ENCODE assay signal across 15 cellular contexts in the genomic region with DNA sequence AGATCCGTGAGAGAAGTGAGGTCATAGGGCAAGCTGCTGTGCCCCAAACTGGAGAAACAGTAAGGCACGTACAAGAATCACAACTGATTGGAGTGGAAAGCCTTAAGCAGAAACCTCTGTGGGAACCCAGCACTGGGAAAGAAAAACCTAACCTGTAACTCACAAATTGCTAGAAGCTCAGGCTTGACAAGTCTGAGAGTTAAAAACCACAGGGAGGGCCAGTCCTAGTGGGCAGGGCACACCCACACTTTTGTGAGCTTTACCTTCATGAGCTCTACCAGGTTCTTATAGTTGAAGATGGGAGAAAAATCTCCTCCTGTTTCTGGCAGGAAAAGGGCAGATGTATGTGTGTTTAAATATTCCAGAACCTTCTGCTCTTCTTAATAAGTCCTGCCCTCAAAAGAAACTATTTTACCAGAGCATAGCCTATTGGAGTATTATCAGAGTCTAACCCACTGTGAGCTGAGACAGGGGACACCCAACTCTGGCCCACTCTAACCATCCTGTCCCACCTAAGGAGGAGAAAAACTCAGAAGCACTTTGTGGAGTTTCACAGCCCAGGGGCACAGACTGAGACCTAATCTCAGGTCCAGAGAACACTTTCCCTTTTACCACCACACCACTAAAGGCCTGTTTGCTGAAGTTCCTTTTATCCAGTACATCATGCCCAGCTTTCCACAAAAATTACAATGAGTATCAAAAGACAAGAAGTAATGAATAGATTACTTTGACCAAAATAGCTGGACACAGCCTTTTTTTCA.
DNase-seq lines count a peak whose midpoint lies in the region; ATAC-seq and TF ChIP-seq lines count a peak whose summit lies in the region.
"Had no signal": no experiment of that assay in that cellular context is flagged by ENCODE, and none has a peak within 500 bp of the region (broad histone marks: within the 10 kb centered on the region; RNA-seq: fewer than 3 reads in every experiment).

No MANE protein-coding gene starts in this region.

- intact Hi-C loops in body of pancreas (cut with DNase I), result no loop called here

- H3K4me2 ChIP-seq in H9 (ENCODE audit: insufficient read depth, insufficient read length, low read length), result no peak overlapping the region

- no peak overlapping the region for H2BK15ac ChIP-seq in H9 (ENCODE audit: low read depth, low read length)

- H2BK12ac ChIP-seq in H9 (ENCODE audit: insufficient read length, low read depth, low read length), result no peak overlapping the region

- H3T11ph ChIP-seq in H9 (ENCODE audit: low read length), result no peak overlapping the region

- no peak overlapping the region for H3K4ac ChIP-seq in H9 (ENCODE audit: low read depth, low read length)

- no peak overlapping the region for H3K56ac ChIP-seq in H9 (ENCODE audit: insufficient read length, low read depth, low read length)

- no CpG with 5 or more reads among the region's 2 CpGs for WGBS in H9 (ENCODE audit: extremely low coverage, insufficient read length, low lambda C conversion rate)
- WGBS in body of pancreas, 2 donors, result 30 to 38% methylated on average over 2 of the region's 2 CpGs

- H2AK5ac ChIP-seq in H9 (ENCODE audit: insufficient read length, low read length), result no peak overlapping the region

- no peak overlapping the region for H3K27ac ChIP-seq in H9 (ENCODE audit: insufficient read length, low read depth, low read length)
- H3K27ac ChIP-seq in body of pancreas, result peak overlapping the region in 1 of 4 donors; percentile 17
- H3K27ac ChIP-seq: HL-60 had no signal

- no peaks in the 10 kb centered on the region for H3K79me1 ChIP-seq in H9 (ENCODE audit: insufficient read depth, low read depth, low read length, poor library complexity, severe bottlenecking)

- H3K79me2 ChIP-seq in H9 (ENCODE audit: insufficient read depth, low read length), result no peaks in the 10 kb centered on the region

- no peaks in the 10 kb centered on the region for H3K36me3 ChIP-seq in body of pancreas (replicated peaks in 1 of 2; ENCODE audit: insufficient read depth in 1 of 2, low read depth in 2 of 2)

- TF ChIP-seq CTCF in H9 (conservative IDR thresholded peaks at IDR 0.05) (no peak), body of pancreas (IDR thresholded peaks at IDR 0.05) (no peak), nephron progenitor cell (IDR thresholded peaks at IDR 0.05) (no peak)

- no peaks in the 10 kb centered on the region for H3K23me2 ChIP-seq in H9 (ENCODE audit: insufficient read length, low read depth, low read length, poor library complexity, severe bottlenecking)

- H3K4me1 ChIP-seq in H9 (ENCODE audit: insufficient read depth, low read length), result no peaks in the 10 kb centered on the region
- H3K4me1 ChIP-seq in body of pancreas, result peaks cover 33% of the 10 kb centered on the region

- H4K20me1 ChIP-seq in H9 (ENCODE audit: control insufficient read depth, insufficient read depth, insufficient read length), result no peaks in the 10 kb centered on the region

- H3K4me3 Mint-ChIP-seq in H9 (no peak overlapping the region), nephron progenitor cell (no peak overlapping the region)
- H3K4me3 Mint-ChIP-seq: CD14-positive monocyte; CD8-positive, alpha-beta T cell had no signal

- no peaks in the 10 kb centered on the region for H3K4me1 Mint-ChIP-seq in H9
- peaks cover 15% of the 10 kb centered on the region for H3K4me1 Mint-ChIP-seq in nephron progenitor cell
- H3K4me1 Mint-ChIP-seq: CD14-positive monocyte had no signal

- DNase-seq in H9 (no peak), body of pancreas (no peak), nephron progenitor cell (no peak), renal cortical epithelial cell (ENCODE audit: low read depth) (peak; percentile 2), islet precursor cell (no peak), NCI-H1105 treated with DMSO at 0.1 percent for 48 hours (lab: John Stamatoyannopoulos, UW) (no peak)
- DNase-seq: CD8-positive, alpha-beta T cell; COR-L47; DMS153; DMS79 treated with DMSO at 0.1 percent for 48 hours; EL had no signal

- H4K8ac ChIP-seq in H9 (replicated peaks; ENCODE audit: insufficient read length, low read depth, low read length), result no peak overlapping the region

- H3K9me3 Mint-ChIP-seq in H9, result peaks cover 10 to 12% of the 10 kb centered on the region in 2 experiments; a peak in 4 of 5 replicates
- H3K9me3 Mint-ChIP-seq in nephron progenitor cell, result peaks cover 9% of the 10 kb centered on the region

- H2BK5ac ChIP-seq in H9 (ENCODE audit: insufficient read length, low read length), result no peak overlapping the region

- no peak overlapping the region for H3K9ac ChIP-seq in H9 (ENCODE audit: extremely low read depth, insufficient read length, low read length)

- H2BK120ac ChIP-seq in H9 (ENCODE audit: low read depth, low read length, poor library complexity, severe bottlenecking), result no peak overlapping the region

- H2AFZ ChIP-seq in H9 (ENCODE audit: low read length), result peak overlapping the region; percentile 82

- H3K27ac Mint-ChIP-seq in H9 (0 out of 7 replicates have a peak overlapping the region, but pooled peaks of 1 of the 3 experiments have one; percentile 62), nephron progenitor cell (peak overlapping the region; percentile 94)
- H3K27ac Mint-ChIP-seq: CD14-positive monocyte; CD8-positive, alpha-beta T cell had no signal

- H3K27me3 Mint-ChIP-seq in H9 (ENCODE audit: low read depth) (no peaks in the 10 kb centered on the region), nephron progenitor cell (ENCODE audit: low read depth, poor library complexity) (no peaks in the 10 kb centered on the region)

- H3K36me3 Mint-ChIP-seq in H9 (ENCODE audit: insufficient read depth in 1 of 3, low read depth in 3 of 3) (peaks cover 4 to 12% (median 11%) of the 10 kb centered on the region in 3 experiments; a peak in 5 of 7 replicates), nephron progenitor cell (ENCODE audit: low read depth) (no peaks in the 10 kb centered on the region)
- H3K36me3 Mint-ChIP-seq: CD14-positive monocyte; CD8-positive, alpha-beta T cell had no signal

- no peak overlapping the region for H3K4me3 ChIP-seq in body of pancreas

- no peak overlapping the region for H3K14ac ChIP-seq in H9 (ENCODE audit: insufficient read depth, low read length)

- no peak overlapping the region for H4K5ac ChIP-seq in H9 (ENCODE audit: insufficient read length, low read depth, low read length)

- ATAC-seq in body of pancreas, result peak; percentile 33
- no peak for ATAC-seq in HG03097 (IDR thresholded peaks at IDR 0.05; ENCODE audit: low FRiP score, unreplicated experiment)
- ATAC-seq: CD8-positive, alpha-beta T cell; HCT116 had no signal

- H3K23ac ChIP-seq in H9 (ENCODE audit: insufficient read length, low read depth, low read length), result no peak overlapping the region

- H2BK20ac ChIP-seq in H9 (ENCODE audit: low read depth, low read length, poor library complexity, severe bottlenecking), result no peak overlapping the region

- no peak overlapping the region for H4K91ac ChIP-seq in H9 (ENCODE audit: insufficient read length, low read depth, low read length)

- TF ChIP-seq POLR2A in body of pancreas (IDR thresholded peaks at IDR 0.05), result no peak

- H3K18ac ChIP-seq in H9 (ENCODE audit: insufficient read length, low read depth, low read length), result no peak overlapping the region

- H3K27me3 ChIP-seq in H9 (ENCODE audit: insufficient read depth, low read length) (no peaks in the 10 kb centered on the region), body of pancreas (no peaks in the 10 kb centered on the region)

- no peaks in the 10 kb centered on the region for H3K9me3 ChIP-seq in H9 (ENCODE audit: control insufficient read depth, low read depth, low read length)
- H3K9me3 ChIP-seq in body of pancreas, result peaks cover 0 to 7% (median 0%) of the 10 kb centered on the region in 3 donors
